In genomic region chr5:170293273-170293672, GRCh38 we compare ENCODE assay signal across 10 cellular contexts. TPM values are rescaled to one million over a fixed set of nuclear protein-coding genes. Genes with fewer than 3 reads are reported as not detected.
DNase-seq lines count a peak whose midpoint lies in the region; ATAC-seq, FAIRE-seq and TF ChIP-seq lines count a peak whose summit lies in the region.
"Had no signal": no experiment of that assay in that cellular context is flagged by ENCODE, and none has a peak within 500 bp of the region (broad histone marks: within the 10 kb centered on the region; RNA-seq: fewer than 3 reads in every experiment).

No MANE protein-coding gene starts in this region.

- peak overlapping the region; percentile 77 for H3K4me3 ChIP-seq in GM12878
- no peak overlapping the region for H3K4me3 ChIP-seq in mammary epithelial cell (replicated peaks in 1 of 3; ENCODE audit: insufficient read depth in 1 of 3, low read depth in 2 of 3, low read length in 3 of 3)
- H3K4me3 ChIP-seq in SK-N-SH (ENCODE audit: low read depth in 2 of 2, low read length in 1 of 2) = no peak overlapping the region
- H3K4me3 ChIP-seq: cardiac muscle cell had no signal

- WGBS in GM12878 (ENCODE audit: insufficient coverage, insufficient replicate concordance, low lambda C conversion rate, missing lambda C conversion rate) = 24% methylated on average over 6 of the region's 6 CpGs
- 68% methylated on average over 4 of the region's 6 CpGs for WGBS in mammary epithelial cell (ENCODE audit: low coverage, missing lambda C conversion rate)
- WGBS in SK-N-SH (ENCODE audit: low lambda C conversion rate) = 41% methylated on average over 5 of the region's 6 CpGs

- dilution Hi-C loops in mammary epithelial cell (cut with HindIII; ENCODE audit: low sequenced_read_pairs) = loop anchor here (5.0 kb wide), 1 partner anchor 66 kb away; no protein-coding TSS in a partner anchor

- peak; percentile 72 for ATAC-seq in GM18502 (IDR thresholded peaks at IDR 0.05; ENCODE audit: poor library complexity, unreplicated experiment)
- peak; percentile 60 for ATAC-seq in GM21528 (IDR thresholded peaks at IDR 0.05; ENCODE audit: low FRiP score, unreplicated experiment)
- ATAC-seq in GM12878 = peak; percentile 86
- peak; percentile 99 for ATAC-seq in stimulated activated memory B cell treated with anti-CD40 and anti-IgM and Interleukin-4, amounts not matched to agents 10 μg/mL and 1 μg/mL and 100 μg/mL, for 72 hours

- TF ChIP-seq CTCF in GM12878 (IDR thresholded peaks at IDR 0.05 in 2 of 3, conservative IDR thresholded peaks at IDR 0.05 in 1 of 3; ENCODE audit: control insufficient read depth in 2 of 3, extremely low read depth in 1 of 3, insufficient read depth in 1 of 3, low read depth in 3 of 3, low read length in 3 of 3) (peak in 1 of 3 experiments; percentile 19; a peak in 1 of 6 replicates), mammary epithelial cell (conservative IDR thresholded peaks at IDR 0.05 in 1 of 2, IDR thresholded peaks at IDR 0.05 in 1 of 2; ENCODE audit: extremely low read depth in 1 of 2, insufficient read depth in 1 of 2, low read depth in 1 of 2, low read length in 2 of 2) (no peak), SK-N-SH (IDR thresholded peaks at IDR 0.05) (no peak)

- peaks cover 5% of the 10 kb centered on the region for H3K27me3 Mint-ChIP-seq in IgD-negative memory B cell
- H3K27me3 Mint-ChIP-seq in stimulated activated memory B cell treated with anti-CD40 and anti-IgM and Interleukin-4, amounts not matched to agents 10 μg/mL and 1 μg/mL and 100 μg/mL, for 72 hours = peaks cover 44% of the 10 kb centered on the region

- BruUV-seq in GM12878 (replicated peaks; lab: Mats Ljungman, UMichigan) = no TSS peak
- no TSS peak for BruUV-seq in mammary epithelial cell (replicated peaks; lab: Mats Ljungman, UMichigan)

- RAD21 ChIA-PET in GM12878 (lab: Charles Lee; ENCODE audit: unreplicated experiment) = interaction anchor here (0.6 to 13.4 kb wide), 14 partner anchors 10 to 1631 kb away, joined by 3 to 274 read pairs (median 22); partner anchors contain the start of gene KCNMB1

- TF ChIP-seq EP300 in GM12878 (IDR thresholded peaks at IDR 0.05; ENCODE audit: borderline replicate concordance in 1 of 2, control insufficient read depth in 1 of 2, low read depth in 2 of 2, low read length in 2 of 2) (peak in 1 of 2 experiments; percentile 80; a peak in 2 of 4 replicates), SK-N-SH (IDR thresholded peaks at IDR 0.05; ENCODE audit: borderline replicate concordance in 1 of 2, low read depth in 1 of 2, low read length in 1 of 2) (no peak)

- no peaks in the 10 kb centered on the region for H3K9me3 Mint-ChIP-seq in IgD-negative memory B cell
- H3K9me3 Mint-ChIP-seq in stimulated activated memory B cell treated with anti-CD40 and anti-IgM and Interleukin-4, amounts not matched to agents 10 μg/mL and 1 μg/mL and 100 μg/mL, for 72 hours = peaks cover 4% of the 10 kb centered on the region

- peak; percentile 34; the same call in 1 of the 2 replicates for TF ChIP-seq RAD21 in GM12878 (IDR thresholded peaks at IDR 0.05; ENCODE audit: insufficient read depth, low read depth, low read length)
- TF ChIP-seq RAD21 in SK-N-SH (IDR thresholded peaks at IDR 0.05; ENCODE audit: low read length) = no peak

- H3K36me3 ChIP-seq in GM12878 (ENCODE audit: control insufficient read depth in 2 of 2, insufficient read depth in 2 of 2, low read length in 1 of 2) = peaks cover 9 to 10% of the 10 kb centered on the region in 2 experiments; a peak in 3 of 4 replicates
- H3K36me3 ChIP-seq in mammary epithelial cell (ENCODE audit: insufficient read depth, low read length) = no peaks in the 10 kb centered on the region
- H3K36me3 ChIP-seq in SK-N-SH (replicated peaks in 1 of 2; ENCODE audit: control insufficient read depth in 1 of 2, insufficient read depth in 2 of 2, low read length in 1 of 2) = no peaks in the 10 kb centered on the region
- H3K36me3 ChIP-seq: cardiac muscle cell had no signal

- peaks cover 15% of the 10 kb centered on the region for H3K4me1 ChIP-seq in GM12878 (ENCODE audit: control insufficient read depth, insufficient read depth, low read length)
- H3K4me1 ChIP-seq in mammary epithelial cell (ENCODE audit: insufficient read depth, low read length) = no peaks in the 10 kb centered on the region
- no peaks in the 10 kb centered on the region for H3K4me1 ChIP-seq in SK-N-SH (ENCODE audit: control insufficient read depth in 1 of 2, insufficient read depth in 2 of 2, low read depth in 1 of 2, low read length in 1 of 2)

- no peaks in the 10 kb centered on the region for H3K9me2 ChIP-seq in SK-N-SH

- H3K36me3 Mint-ChIP-seq in IgD-negative memory B cell = peaks cover 12% of the 10 kb centered on the region
- peaks cover 24% of the 10 kb centered on the region for H3K36me3 Mint-ChIP-seq in stimulated activated memory B cell treated with anti-CD40 and anti-IgM and Interleukin-4, amounts not matched to agents 10 μg/mL and 1 μg/mL and 100 μg/mL, for 72 hours

- H3K79me2 ChIP-seq in GM12878 (ENCODE audit: control insufficient read depth, insufficient read depth, low read length) = peaks cover 33% of the 10 kb centered on the region
- H3K79me2 ChIP-seq in mammary epithelial cell (ENCODE audit: insufficient read depth, low read length) = no peaks in the 10 kb centered on the region
- H3K79me2 ChIP-seq in SK-N-SH (ENCODE audit: insufficient read depth) = no peaks in the 10 kb centered on the region

- H3K9ac ChIP-seq in GM12878 (ENCODE audit: control insufficient read depth, insufficient read depth, low read length) = 0 out of 2 replicates have a peak overlapping the region, but pooled peaks have one; percentile 12
- no peak overlapping the region for H3K9ac ChIP-seq in mammary epithelial cell (ENCODE audit: insufficient read depth, low read length)
- no peak overlapping the region for H3K9ac ChIP-seq in SK-N-SH

- intact Hi-C loops in GM12878 (cut with micrococcal nuclease; ENCODE audit: unreplicated experiment) = loop anchor here (1.0 kb wide), 2 partner anchors 14 to 38 kb away; no protein-coding TSS in a partner anchor
- intact Hi-C loops in mammary epithelial cell (cut with micrococcal nuclease) = no loop called here

- no peaks in the 10 kb centered on the region for H3K27me3 ChIP-seq in GM12878 (replicated peaks in 1 of 2; ENCODE audit: control insufficient read depth in 2 of 2, insufficient read depth in 2 of 2, low read length in 1 of 2)
- H3K27me3 ChIP-seq in mammary epithelial cell (ENCODE audit: insufficient read depth, low read length) = peaks cover 2% of the 10 kb centered on the region
- H3K27me3 ChIP-seq in SK-N-SH (ENCODE audit: insufficient read depth) = peaks cover 6% of the 10 kb centered on the region; the same call in 1 of the 2 replicates
- H3K27me3 ChIP-seq: cardiac muscle cell had no signal

- in situ Hi-C loops in GM12878 (cut with MboI) (no loop called here), mammary epithelial cell (cut with MboI; ENCODE audit: low sequenced_read_pairs in 2 of 2) (no loop called here)

- H3K4me2 ChIP-seq in GM12878 (ENCODE audit: control insufficient read depth, insufficient read depth) (peak overlapping the region; percentile 81), mammary epithelial cell (ENCODE audit: insufficient read depth, low read depth, low read length) (no peak overlapping the region), SK-N-SH (no peak overlapping the region)

- TF ChIP-seq POLR2A in GM12878 (IDR thresholded peaks at IDR 0.05; ENCODE audit: low read depth, low read length) = no peak

- H4K20me1 ChIP-seq in GM12878 (ENCODE audit: control insufficient read depth, insufficient read depth) = no peaks in the 10 kb centered on the region
- no peaks in the 10 kb centered on the region for H4K20me1 ChIP-seq in mammary epithelial cell (ENCODE audit: insufficient read depth, low read length)
- no peaks in the 10 kb centered on the region for H4K20me1 ChIP-seq in SK-N-SH (ENCODE audit: insufficient read depth)

- H3K4me3 Mint-ChIP-seq in IgD-negative memory B cell = peak overlapping the region; percentile 9 to 74 (median 56)
- H3K4me3 Mint-ChIP-seq in stimulated activated memory B cell treated with anti-CD40 and anti-IgM and Interleukin-4, amounts not matched to agents 10 μg/mL and 1 μg/mL and 100 μg/mL, for 72 hours = peak overlapping the region; percentile 50

- H2AFZ ChIP-seq in GM12878 (ENCODE audit: control insufficient read depth, low read depth, low read length) = no peak overlapping the region
- no peak overlapping the region for H2AFZ ChIP-seq in mammary epithelial cell (ENCODE audit: low read depth, low read length)
- no peak overlapping the region for H2AFZ ChIP-seq in SK-N-SH (ENCODE audit: low read depth)

- POLR2A ChIA-PET in GM12878 (lab: Charles Lee) (interaction anchor here (0.7 to 11.9 kb wide), 15 partner anchors 10 to 112 kb away, joined by 3 to 169 read pairs (median 5); no protein-coding TSS in a partner anchor), SK-N-SH (lab: Yijun Ruan, JAX) (no interaction called here)

- H3K27ac ChIP-seq in GM12878 (ENCODE audit: control insufficient read depth, insufficient read depth) = no peak overlapping the region
- no peak overlapping the region for H3K27ac ChIP-seq in mammary epithelial cell (ENCODE audit: insufficient read depth, low read depth, low read length)
- no peak overlapping the region for H3K27ac ChIP-seq in SK-N-SH (ENCODE audit: low read depth in 2 of 2, low read length in 1 of 2)
- H3K27ac ChIP-seq: cardiac muscle cell had no signal

- peaks cover 46 to 64% (median 63%) of the 10 kb centered on the region in 3 donors for H3K4me1 Mint-ChIP-seq in IgD-negative memory B cell
- H3K4me1 Mint-ChIP-seq in stimulated activated memory B cell treated with anti-CD40 and anti-IgM and Interleukin-4, amounts not matched to agents 10 μg/mL and 1 μg/mL and 100 μg/mL, for 72 hours = peaks cover 77% of the 10 kb centered on the region

- no peaks in the 10 kb centered on the region for H3F3A ChIP-seq in SK-N-SH (replicated peaks; ENCODE audit: insufficient read depth)

- no peak for FAIRE-seq in GM12878 (lab: Jason Lieb, UNC)

- DNase-seq in GM12878 (ENCODE audit: low read depth, low spot score) (peak; percentile 87), mammary epithelial cell (no peak), SK-N-SH (no peak), NCI-H446 (lab: John Stamatoyannopoulos, UW) (no peak)
- DNase-seq: IMR-90 had no signal

- SMC1A ChIA-PET in GM12878 (lab: Charles Lee; ENCODE audit: uncharacterized antibody, unreplicated experiment) = interaction anchor here (1.2 to 23.0 kb wide), 15 partner anchors 9 to 101 kb away, joined by 3 to 451 read pairs (median 27); no protein-coding TSS in a partner anchor

- peak overlapping the region; percentile 2 to 93 (median 83) for H3K27ac Mint-ChIP-seq in IgD-negative memory B cell
- peak overlapping the region; percentile 3 for H3K27ac Mint-ChIP-seq in stimulated activated memory B cell treated with anti-CD40 and anti-IgM and Interleukin-4, amounts not matched to agents 10 μg/mL and 1 μg/mL and 100 μg/mL, for 72 hours

- CTCF ChIA-PET in GM12878 (lab: Yijun Ruan, JAX) (interaction anchor here (0.5 to 11.3 kb wide), 16 partner anchors 9 to 117 kb away, joined by 3 to 139 read pairs (median 10); no protein-coding TSS in a partner anchor), mammary epithelial cell (lab: Charles Lee; ENCODE audit: low non-redundant PET) (no interaction called here), SK-N-SH (lab: Yijun Ruan, JAX) (interaction anchor here (0.8 to 1.0 kb wide), 3 partner anchors 26 to 67 kb away, joined by 3 to 4 read pairs (median 3); no protein-coding TSS in a partner anchor)

- H3K9me3 ChIP-seq in GM12878 (replicated peaks; ENCODE audit: control insufficient read depth, insufficient read depth, low read length) = no peaks in the 10 kb centered on the region; the same call in 1 of the 3 replicates
- no peaks in the 10 kb centered on the region for H3K9me3 ChIP-seq in mammary epithelial cell (replicated peaks; ENCODE audit: insufficient read depth, low read length)
- no peaks in the 10 kb centered on the region for H3K9me3 ChIP-seq in SK-N-SH

RNA-seq across cellular contexts. Expression of gene LCP2, which starts 4.3 kb away (rescaled TPM):
- polyA plus RNA-seq in IgD-negative memory B cell (31.6 TPM), GM12878 (2011; rRNA removed) (45.5 and 46.7 TPM in 2 replicates), GM12878 (2014; fragmentation: Illumina TruSeq; extraction: Trizol) (48.7 and 50.5 TPM in 2 replicates), GM12878 (2014; fragmentation: Nextera tagmentation; extraction: Ambion mirVana) (1 to 10 TPM; 8.0 to 8.5 TPM), GM12878 (2014; rRNA removed) (24.4 and 25.7 TPM in 2 replicates), GM12878 (2016; fragmentation: Nextera tagmentation; extraction: Ambion mirVana) (10 to 100 TPM; 12.7 to 15.3 TPM), mammary epithelial cell (not detected), SK-N-SH (2012; rRNA removed) (not detected in 2 replicates)
- total RNA-seq in GM12878 (2013; cell fraction: nucleolus; rRNA removed) = 339 and 344 TPM in 2 replicates
- total RNA-seq in GM12878 (2014; rRNA removed) (17.8 and 19.2 TPM in 2 replicates), GM12878 (2014; rRNA removed; fragmentation: Illumina TruSeq; extraction: Trizol) (23.5 and 23.9 TPM in 2 replicates), GM12878 (2021) (38.5 and 40.0 TPM in 2 replicates), mammary epithelial cell (not detected)
- 13.4 TPM for polyA plus RNA-seq in GM12878 (2011; ENCODE audit: low read depth)
- polyA plus RNA-seq in GM12878 (2011; cell fraction: cytosol; rRNA removed) = 30.5 and 30.9 TPM in 2 replicates
- 121 and 152 TPM in 2 replicates for polyA plus RNA-seq in GM12878 (2011; cell fraction: nucleus; rRNA removed)
- 20.3 and 26.2 TPM in 2 replicates for polyA plus RNA-seq in GM12878 (2012)
- 69.6 and 94.1 TPM in 2 replicates for polyA minus RNA-seq in GM12878 (2011; rRNA and poly(A)+ RNA removed)
- 8.2 and 16.8 TPM in 2 replicates for polyA minus RNA-seq in GM12878 (2011; cell fraction: cytosol; rRNA and poly(A)+ RNA removed)
- 149 and 176 TPM in 2 replicates for polyA minus RNA-seq in GM12878 (2011; cell fraction: nucleus; rRNA and poly(A)+ RNA removed)
- polyA minus RNA-seq in mammary epithelial cell = not detected
- polyA plus RNA-seq in SK-N-SH (2012; cell fraction: cytosol; rRNA removed) = not detected in 2 replicates
- polyA plus RNA-seq in SK-N-SH (2012; cell fraction: nucleus; rRNA removed) = not detected in 2 replicates
- total RNA-seq: cardiac muscle cell, IMR-90 had no signal
- polyA plus RNA-seq: cardiac muscle cell, IMR-90 had no signal
